1 cellular context compared by ENCODE assay signal in genomic region chr5:58259685-58260152, GRCh38.
TF ChIP-seq lines count a peak whose summit lies in the region.

No MANE protein-coding gene starts in this region.

TF ChIP-seq in H1, 55 proteins besides CTCF, POLR2A, EP300 and RAD21 (continued from another document):
- TF ChIP-seq SP2 (IDR thresholded peaks at IDR 0.05; ENCODE audit: low read length) (no peak), JUN (IDR thresholded peaks at IDR 0.05; ENCODE audit: low read depth, low read length) (peak; percentile 82)
